Comparison of ENCODE assay signal across 1 cellular context in genomic region chr1:203536575-203536974, GRCh38.
TF ChIP-seq lines count a peak whose summit lies in the region.

No MANE protein-coding gene starts in this region.

TF ChIP-seq in IMR-90, 13 proteins besides CTCF, POLR2A, EP300 and RAD21:
- TF ChIP-seq BHLHE40 (IDR thresholded peaks at IDR 0.05; ENCODE audit: low read depth, low read length) (peak; percentile 28; the same call in 1 of the 2 replicates), RCOR1 (IDR thresholded peaks at IDR 0.05; ENCODE audit: insufficient replicate concordance, low read length) (peak; percentile 5), MAZ (IDR thresholded peaks at IDR 0.05; ENCODE audit: borderline replicate concordance, low read depth, low read length) (no peak)
- TF ChIP-seq, protein P1, sequence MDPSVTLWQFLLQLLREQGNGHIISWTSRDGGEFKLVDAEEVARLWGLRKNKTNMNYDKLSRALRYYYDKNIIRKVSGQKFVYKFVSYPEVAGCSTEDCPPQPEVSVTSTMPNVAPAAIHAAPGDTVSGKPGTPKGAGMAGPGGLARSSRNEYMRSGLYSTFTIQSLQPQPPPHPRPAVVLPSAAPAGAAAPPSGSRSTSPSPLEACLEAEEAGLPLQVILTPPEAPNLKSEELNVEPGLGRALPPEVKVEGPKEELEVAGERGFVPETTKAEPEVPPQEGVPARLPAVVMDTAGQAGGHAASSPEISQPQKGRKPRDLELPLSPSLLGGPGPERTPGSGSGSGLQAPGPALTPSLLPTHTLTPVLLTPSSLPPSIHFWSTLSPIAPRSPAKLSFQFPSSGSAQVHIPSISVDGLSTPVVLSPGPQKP (IDR thresholded peaks at IDR 0.05; ENCODE audit: borderline replicate concordance, low read depth, low read length), result no peak
